8 cellular contexts compared by ENCODE assay signal in genomic region chr18:26549486-26550435, GRCh38. TPM values are rescaled to one million over a fixed set of nuclear protein-coding genes. Genes with fewer than 3 reads are reported as not detected.
DNase-seq lines count a peak whose midpoint lies in the region; ATAC-seq and TF ChIP-seq lines count a peak whose summit lies in the region.

No MANE protein-coding gene starts in this region.

- intact Hi-C loops in spleen (cut with DNase I; ENCODE audit: low total_unique reads): no loop called here

- TF ChIP-seq CTCF in RWPE2 (IDR thresholded peaks at IDR 0.05; ENCODE audit: poor library complexity, severe bottlenecking) (no peak), spleen (IDR thresholded peaks at IDR 0.05 in 8 of 11, conservative IDR thresholded peaks at IDR 0.05 in 3 of 11) (no peak)

- H3K4me1 ChIP-seq in RWPE2 (ENCODE audit: insufficient read depth, poor library complexity, severe bottlenecking) (peaks cover 13% of the 10 kb centered on the region), spleen (peaks cover 17 to 65% (median 58%) of the 10 kb centered on the region in 6 donors)

- H3K9me3 ChIP-seq in RWPE2 (ENCODE audit: severe bottlenecking) (no peaks in the 10 kb centered on the region), spleen (no peaks in the 10 kb centered on the region)

- peak overlapping the region; percentile 98 for H3K4me3 ChIP-seq in RWPE2 (ENCODE audit: severe bottlenecking)
- H3K4me3 ChIP-seq in spleen: peak overlapping the region; percentile 47 to 90 (median 64)

- peaks cover 23% of the 10 kb centered on the region for H3K36me3 ChIP-seq in RWPE2 (ENCODE audit: low read depth)
- no peaks in the 10 kb centered on the region for H3K36me3 ChIP-seq in spleen

- H3K27me3 ChIP-seq in RWPE2 (ENCODE audit: insufficient read depth, poor library complexity, severe bottlenecking) (no peaks in the 10 kb centered on the region), spleen (replicated peaks in 1 of 7) (peaks cover 6 to 79% (median 53%) of the 10 kb centered on the region in 7 donors)

- peak; percentile 30 for ATAC-seq in RWPE2 (ENCODE audit: low read depth)

- H3K27ac ChIP-seq in RWPE2 (ENCODE audit: poor library complexity, severe bottlenecking) (peak overlapping the region; percentile 93), spleen (peak overlapping the region in 6 of 8 donors; percentile 60 to 79 (median 70))

- no peak for TF ChIP-seq POLR2A in spleen (IDR thresholded peaks at IDR 0.05)

- WGBS in spleen, 5 donors: 0 to 1% (median 1%) methylated on average over 37 to 69 of the region's 69 CpGs

- peak; percentile 80 for DNase-seq in Daoy (ENCODE audit: low read depth)
- peak; percentile 49 for DNase-seq in HS-5 (ENCODE audit: low read depth)
- DNase-seq in RWPE2 (ENCODE audit: low spot score): peak; percentile 79
- peak; percentile 28 for DNase-seq in cerebellar cortex (ENCODE audit: low spot score)
- DNase-seq in kidney glomerular epithelial cell (lab: John Stamatoyannopoulos, UW): peak; percentile 30
- peak; percentile 73 for DNase-seq in spleen
- no peak for DNase-seq in SKM-1 (lab: John Stamatoyannopoulos, UW; ENCODE audit: unreplicated experiment)
- no peak for DNase-seq in cerebellar nuclear complex (lab: John Stamatoyannopoulos, UW)

RNA-seq across cellular contexts. Expression of gene KCTD1, which starts 1.4 kb away (rescaled TPM):
- 22.3 and 22.6 TPM in 2 replicates for total RNA-seq in Daoy (2014; rRNA removed; shearing (Covaris generic))
- 10 to 100 TPM in 3 of 7 donors, 1 to 10 TPM in 4; 4.5 to 11.8 (median 7.7) TPM for total RNA-seq in spleen
- polyA plus RNA-seq in spleen: 1 to 10 TPM; 1.6 to 3.1 (median 2.4) TPM

Comparison
In these comparisons a context has a peak if more than half of its experiments do, and no peak if none do; other contexts are left out.
1. DNase-seq: peak in Daoy (single experiment), HS-5 (single experiment), RWPE2 (single experiment), cerebellar cortex (single experiment), kidney glomerular epithelial cell (single experiment) and spleen (single experiment); none in SKM-1 (single experiment) and cerebellar nuclear complex (0 of 2).